In the genomic region with DNA sequence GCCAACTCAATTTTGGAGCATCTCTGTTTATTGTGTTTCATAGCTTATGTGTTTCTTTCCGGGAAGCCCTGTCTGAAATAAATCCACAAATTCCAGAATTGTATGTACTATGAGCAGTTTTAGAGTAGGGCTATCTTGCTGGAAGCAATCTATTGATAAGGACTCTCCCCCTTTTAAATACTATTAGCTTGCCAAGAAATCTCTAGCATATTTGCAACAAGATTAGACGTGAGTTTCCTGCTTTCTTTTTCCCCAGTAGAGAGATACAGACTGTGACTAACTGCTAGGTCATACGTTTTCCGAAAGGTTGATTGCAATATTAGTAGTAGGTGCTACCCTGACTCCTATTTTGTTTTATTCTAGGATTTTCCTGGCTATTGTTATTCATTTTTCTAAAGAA, we compare ENCODE assay signal across 18 cellular contexts.
A peak's percentile ranks its signal among the peaks of the same experiment; 100 is the strongest.
DNase-seq lines count a peak whose midpoint lies in the region; ATAC-seq, FAIRE-seq and TF ChIP-seq lines count a peak whose summit lies in the region.
"Had no signal": no experiment of that assay in that cellular context is flagged by ENCODE, and none has a peak within 500 bp of the region (broad histone marks: within the 10 kb centered on the region; RNA-seq: fewer than 3 reads in every experiment).

No MANE protein-coding gene starts in this region.

- POLR2A ChIA-PET in PC-3 (lab: Charles Lee; ENCODE audit: unreplicated experiment) = no interaction called here

- H3K27ac Mint-ChIP-seq in HFFc6 = no peak overlapping the region

- 0 out of 2 replicates have a peak, but pooled peaks cover 6% of the 10 kb centered on the region for H3K4me1 ChIP-seq in PC-3 (ENCODE audit: insufficient read depth, low read length)

- H2AFZ ChIP-seq in PC-3 (ENCODE audit: low read length) = peak overlapping the region; percentile 59

- no peaks in the 10 kb centered on the region for H3K27me3 Mint-ChIP-seq in HFFc6 (ENCODE audit: insufficient read depth)

- peak overlapping the region; percentile 58; the same call in 1 of the 2 replicates for H3K4me3 Mint-ChIP-seq in HFFc6

- no peaks in the 10 kb centered on the region for H3K79me2 ChIP-seq in PC-3 (ENCODE audit: low read length)

- CTCF ChIA-PET in PC-3 (lab: Charles Lee) = no interaction called here

- FAIRE-seq in bronchial epithelial cell (lab: Jason Lieb, UNC) = no peak
- FAIRE-seq: A204.1, D721Med had no signal

- no peaks in the 10 kb centered on the region for H3K4me1 Mint-ChIP-seq in HFFc6 (ENCODE audit: low read depth)

- peak overlapping the region; percentile 63 for H3K4me2 ChIP-seq in PC-3 (ENCODE audit: low read length)

- H3K9me3 ChIP-seq in PC-3 (ENCODE audit: low read length) = no peaks in the 10 kb centered on the region

- no TSS peak for BruUV-seq in PC-3 (replicated peaks; lab: Mats Ljungman, UMichigan)

- intact Hi-C loops in PC-3 (cut with micrococcal nuclease) = no loop called here

- DNase-seq in HFFc6 = no peak
- peak; percentile 34 for DNase-seq in PC-3
- peak; percentile 82 for DNase-seq in bronchial epithelial cell (ENCODE audit: low read depth)
- peak; percentile 8 for DNase-seq in iris pigment epithelial cell (ENCODE audit: low read depth)
- DNase-seq in NCI-H2196 treated with DMSO at 0.1 percent for 48 hours (lab: John Stamatoyannopoulos, UW; ENCODE audit: unreplicated experiment) = no peak
- no peak for DNase-seq in activated CD8-positive, alpha-beta memory T cell treated with anti-CD3 and anti-CD28 coated beads, Interleukin-2, amount 50 U/mL, for 4 hours
- DNase-seq in MV-4-11 (lab: John Stamatoyannopoulos, UW) = no peak
- DNase-seq: NCI-H1105, NCI-H146, NCI-H2029, NCI-H524 treated with DMSO at 0.1 percent for 48 hours, NCI-H82, SHP77 had no signal

- no peak overlapping the region for H3K27ac ChIP-seq in PC-3 (ENCODE audit: low read length)
- H3K27ac ChIP-seq: C4-2B had no signal

- no peak overlapping the region for H3K9ac ChIP-seq in PC-3 (ENCODE audit: low read length)

- no peaks in the 10 kb centered on the region for H3K9me2 ChIP-seq in PC-3 (replicated peaks; ENCODE audit: low read length)

- peaks cover 7% of the 10 kb centered on the region; the same call in 1 of the 2 replicates for H3K9me3 Mint-ChIP-seq in HFFc6

- H3K36me3 Mint-ChIP-seq in HFFc6 (ENCODE audit: low read depth) = no peaks in the 10 kb centered on the region

- H3K36me3 ChIP-seq in PC-3 (ENCODE audit: low read depth, low read length) (no peaks in the 10 kb centered on the region), bronchial epithelial cell (ENCODE audit: control insufficient read depth, insufficient read depth, low read length) (no peaks in the 10 kb centered on the region)

- peak overlapping the region; percentile 47 for H3K4me3 ChIP-seq in PC-3 (ENCODE audit: low read length)
- no peak overlapping the region for H3K4me3 ChIP-seq in bronchial epithelial cell (ENCODE audit: low read depth, low read length)
- H3K4me3 ChIP-seq: K562 had no signal

- TF ChIP-seq CTCF in HFFc6 (IDR thresholded peaks at IDR 0.05) = no peak
- TF ChIP-seq CTCF in PC-3 (conservative IDR thresholded peaks at IDR 0.05; ENCODE audit: low read depth, low read length) = no peak
- TF ChIP-seq CTCF in bronchial epithelial cell (IDR thresholded peaks at IDR 0.05; ENCODE audit: insufficient read depth, low read length, severe bottlenecking) = no peak

- no peak for ATAC-seq in PC-3
- ATAC-seq in GM21717 (IDR thresholded peaks at IDR 0.05; ENCODE audit: unreplicated experiment) = no peak
- ATAC-seq: K562 had no signal

- H3K27me3 ChIP-seq in PC-3 (ENCODE audit: low read length) = no peaks in the 10 kb centered on the region
- H3K27me3 ChIP-seq in bronchial epithelial cell (ENCODE audit: control insufficient read depth, insufficient read depth, low read length) = no peaks in the 10 kb centered on the region

- H4K20me1 ChIP-seq in PC-3 (ENCODE audit: low read length) = no peaks in the 10 kb centered on the region

- no peaks in the 10 kb centered on the region for H3F3A ChIP-seq in PC-3 (ENCODE audit: low read length, unreplicated experiment)

Comparison
In these comparisons a context has a peak if more than half of its experiments do, and no peak if none do; other contexts are left out.
1. DNase-seq: peak in PC-3 (single experiment), bronchial epithelial cell (single experiment) and iris pigment epithelial cell (single experiment); none in HFFc6 (single experiment), NCI-H2196 treated with DMSO at 0.1 percent for 48 hours (single experiment), activated CD8-positive, alpha-beta memory T cell treated with anti-CD3 and anti-CD28 coated beads, Interleukin-2, amount 50 U/mL, for 4 hours (single experiment) and MV-4-11 (single experiment).